ENCODE assay signal across 8 cellular contexts in the genomic region with DNA sequence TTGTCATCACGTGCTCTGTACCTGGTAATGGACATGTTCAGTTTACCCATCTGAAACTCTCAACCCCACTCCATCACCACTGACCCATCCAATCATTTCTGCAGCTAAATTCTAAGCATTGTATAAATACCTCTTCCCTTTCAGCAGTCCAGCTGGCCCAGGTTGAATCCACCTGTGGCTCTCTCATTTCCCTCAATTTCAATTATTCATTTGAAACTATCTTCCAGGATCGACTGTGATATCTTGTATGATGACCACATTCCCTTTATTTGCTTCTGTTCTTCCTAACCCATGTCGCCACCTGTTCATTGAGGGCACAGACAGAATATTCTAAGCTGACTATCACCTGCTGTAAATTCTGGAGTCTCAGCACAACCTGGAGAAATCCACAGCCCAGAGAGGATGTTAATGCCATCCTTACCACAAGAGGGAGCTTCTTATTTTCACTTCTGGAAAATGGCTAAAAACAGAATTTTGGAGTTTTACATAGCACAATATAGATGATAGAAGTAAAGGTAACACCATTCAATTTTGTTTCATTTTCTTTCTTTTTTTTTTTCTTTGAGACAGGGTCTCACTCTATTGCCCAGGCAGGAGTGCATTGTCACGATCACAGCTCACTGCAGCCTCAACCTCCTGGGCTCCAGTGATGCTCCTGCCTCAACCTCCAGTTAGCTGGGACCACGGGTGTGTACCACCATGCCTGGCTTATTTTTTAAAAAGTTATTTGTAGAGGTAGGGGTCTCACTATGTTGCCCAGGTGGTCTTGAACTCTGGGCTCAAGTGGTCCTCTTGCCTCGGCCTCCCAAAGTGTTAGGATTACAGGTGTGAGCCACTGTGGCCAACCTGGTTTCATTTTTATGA. TPM values are rescaled to one million over a fixed set of nuclear protein-coding genes. Genes with fewer than 3 reads are reported as not detected.
DNase-seq lines count a peak whose midpoint lies in the region; ATAC-seq and TF ChIP-seq lines count a peak whose summit lies in the region.

No MANE protein-coding gene starts in this region.

- no peak overlapping the region for H3K27ac Mint-ChIP-seq in osteocyte (ENCODE audit: unreplicated experiment)

- in situ Hi-C loops in GM13976 (cut with MboI; ENCODE audit: low sequenced_read_pairs, unreplicated experiment) = no loop called here

- H3K36me3 Mint-ChIP-seq in osteocyte (ENCODE audit: unreplicated experiment) = no peaks in the 10 kb centered on the region

- DNase-seq in AML-193 (lab: John Stamatoyannopoulos, UW) (peak; percentile 53 to 54), GM13976 (ENCODE audit: low spot score) (no peak), OCI-M1 (lab: John Stamatoyannopoulos, UW) (peak; percentile 84), dermis microvascular lymphatic vessel endothelial cell (ENCODE audit: low read depth in 2 of 2) (peak; percentile 15 to 42), osteocyte (ENCODE audit: extremely low spot score, unreplicated experiment) (no peak), UCSD-AML1 (lab: John Stamatoyannopoulos, UW; ENCODE audit: unreplicated experiment) (no peak)

- no peaks in the 10 kb centered on the region for H3K27me3 Mint-ChIP-seq in osteocyte (ENCODE audit: unreplicated experiment)

- H3K4me1 Mint-ChIP-seq in osteocyte (ENCODE audit: unreplicated experiment) = peaks cover 2% of the 10 kb centered on the region

- no peaks in the 10 kb centered on the region for H3K9me3 Mint-ChIP-seq in osteocyte (ENCODE audit: unreplicated experiment)

- no peak overlapping the region for H3K4me3 Mint-ChIP-seq in osteocyte (ENCODE audit: unreplicated experiment)

- TF ChIP-seq CTCF in GM13976 (IDR thresholded peaks at IDR 0.05; ENCODE audit: borderline replicate concordance, control extremely low read depth, extremely low read depth, insufficient read depth, missing control alignments) (peak; percentile 36), osteocyte (IDR thresholded peaks at IDR 0.05) (peak; percentile 74)

- ATAC-seq in GM19324 (IDR thresholded peaks at IDR 0.05; ENCODE audit: low FRiP score, unreplicated experiment) (no peak), GM19035 (IDR thresholded peaks at IDR 0.05; ENCODE audit: unreplicated experiment) (no peak)

RNA-seq across cellular contexts. Expression of gene ZNF823, which starts 38.6 kb away (rescaled TPM):
- total RNA-seq in dermis microvascular lymphatic vessel endothelial cell (7.1 and 9.1 TPM in 2 replicates), osteocyte (4.1 and 4.3 TPM in 2 replicates)

Comparison
In these comparisons a context has a peak if more than half of its experiments do, and no peak if none do; other contexts are left out.
1. DNase-seq: peak in AML-193 (2 of 2), OCI-M1 (single experiment) and dermis microvascular lymphatic vessel endothelial cell (2 of 2); none in GM13976 (single experiment), osteocyte (single experiment) and UCSD-AML1 (single experiment).